ENCODE assay signal across 17 cellular contexts in genomic region chr9:91039835-91040140, GRCh38.
"Had no signal": no experiment of that assay in that cellular context is flagged by ENCODE, and none has a peak within 500 bp of the region (broad histone marks: within the 10 kb centered on the region; RNA-seq: fewer than 3 reads in every experiment).

No MANE protein-coding gene starts in this region.

- DNase-seq: activated naive CD4-positive, alpha-beta T cell; activated naive CD8-positive, alpha-beta T cell treated with anti-CD3 and anti-CD28 coated beads for 36 hours; activated T-cell treated with anti-CD3 and anti-CD28 coated beads for 4 hours; caudate nucleus; endodermal cell; hypothalamus; nephron progenitor cell; stomach; upper lobe of right lung had no signal

- H3K9me3 ChIP-seq: right atrium auricular region, stomach, thoracic aorta, upper lobe of right lung had no signal

- H3K27ac ChIP-seq: epithelial cell of prostate, right atrium auricular region, stomach, thoracic aorta, upper lobe of right lung had no signal

- H3K27ac Mint-ChIP-seq: activated naive CD8-positive, alpha-beta T cell treated with anti-CD3 and anti-CD28 coated beads for 36 hours; endodermal cell; mesothelial cell of epicardium had no signal

- H3K9me3 Mint-ChIP-seq: activated naive CD8-positive, alpha-beta T cell treated with anti-CD3 and anti-CD28 coated beads for 36 hours; brain; endodermal cell; mesothelial cell of epicardium; nephron progenitor cell had no signal

- H3K36me3 Mint-ChIP-seq: brain, mesothelial cell of epicardium had no signal

- H3K4me3 ChIP-seq: lung, right atrium auricular region, skin epidermis, stomach, thoracic aorta, upper lobe of right lung had no signal

- H3K36me3 ChIP-seq: right atrium auricular region, stomach, thoracic aorta, upper lobe of right lung had no signal

- ATAC-seq: left lobe of liver, upper lobe of right lung had no signal

- H3K27me3 ChIP-seq: right atrium auricular region, stomach, upper lobe of right lung had no signal

- H3K4me3 Mint-ChIP-seq: activated naive CD8-positive, alpha-beta T cell treated with anti-CD3 and anti-CD28 coated beads for 36 hours; brain; endodermal cell; mesothelial cell of epicardium had no signal
